ENCODE assay signal across 7 cellular contexts in genomic region chr3:159130108-159130507, GRCh38.
DNase-seq lines count a peak whose midpoint lies in the region; ATAC-seq and TF ChIP-seq lines count a peak whose summit lies in the region.

No MANE protein-coding gene starts in this region.

- intact Hi-C loops in left lung (cut with DNase I), result no loop called here

- peak; percentile 12 for DNase-seq in astrocyte of the hippocampus (ENCODE audit: low read depth, low spot score)
- peak; percentile 17 for DNase-seq in myocyte (ENCODE audit: low read depth)
- no peak for DNase-seq in foreskin melanocyte
- DNase-seq in left lung, result no peak
- no peak for DNase-seq in middle frontal gyrus (ENCODE audit: extremely low spot score, low spot score)

- ATAC-seq in GM18505 (IDR thresholded peaks at IDR 0.05; ENCODE audit: unreplicated experiment), result peak; percentile 57
- peak; percentile 59 for ATAC-seq in HG03159 (IDR thresholded peaks at IDR 0.05; ENCODE audit: unreplicated experiment)
- no peak for ATAC-seq in left lung

- no peak for TF ChIP-seq CTCF in left lung (IDR thresholded peaks at IDR 0.05)

- no peak overlapping the region for H3K4me3 ChIP-seq in left lung

- no peaks in the 10 kb centered on the region for H3K9me3 ChIP-seq in left lung

- no peaks in the 10 kb centered on the region for H3K27me3 ChIP-seq in left lung

- H3K4me1 ChIP-seq in left lung, result no peaks in the 10 kb centered on the region

- no peak overlapping the region for H3K27ac ChIP-seq in left lung

- TF ChIP-seq POLR2A in GM18505 (IDR thresholded peaks at IDR 0.05; ENCODE audit: borderline replicate concordance, extremely low read depth, insufficient read depth, insufficient read length), result no peak

- H3K36me3 ChIP-seq in left lung, result no peaks in the 10 kb centered on the region

Comparison
In these comparisons a context has a peak if more than half of its experiments do, and no peak if none do; other contexts are left out.
1. DNase-seq: peak in astrocyte of the hippocampus (single experiment) and myocyte (single experiment); none in foreskin melanocyte (single experiment), left lung (0 of 2) and middle frontal gyrus (single experiment).